11 cellular contexts compared by ENCODE assay signal in the genomic region with DNA sequence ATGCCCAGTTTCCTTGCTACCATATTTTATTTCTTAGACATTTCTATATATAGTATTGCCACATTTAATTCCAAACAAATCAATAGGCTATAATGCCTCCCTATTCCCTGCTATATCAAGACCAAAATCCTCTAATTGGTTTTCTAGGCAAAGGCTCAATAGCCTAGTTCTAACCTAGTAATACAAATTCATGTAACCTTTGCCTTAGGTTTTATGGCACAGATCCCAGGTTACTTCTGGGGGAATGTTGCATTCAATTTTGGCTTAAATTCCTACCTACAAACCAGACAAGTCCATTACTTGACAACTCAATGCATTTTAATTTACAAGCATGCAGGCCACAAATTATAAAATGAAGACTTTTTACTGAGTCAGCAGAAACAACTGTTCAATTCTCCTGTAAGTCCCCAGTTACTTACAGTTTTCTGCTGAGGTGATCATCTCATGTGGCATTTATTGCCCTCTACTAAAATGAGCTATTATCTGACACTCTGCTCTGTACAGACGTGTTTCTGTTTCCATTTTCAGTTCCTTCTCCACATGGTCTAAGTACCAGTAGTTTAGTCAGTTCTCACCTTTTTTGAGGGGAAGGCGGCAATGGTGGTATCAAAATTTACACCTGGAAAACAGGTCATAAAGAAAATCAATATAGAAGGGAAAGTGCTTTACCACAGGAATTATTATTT. TPM values are rescaled to one million over a fixed set of nuclear protein-coding genes. Genes with fewer than 3 reads are reported as not detected.
DNase-seq lines count a peak whose midpoint lies in the region; ATAC-seq and TF ChIP-seq lines count a peak whose summit lies in the region.
"Had no signal": no experiment of that assay in that cellular context is flagged by ENCODE, and none has a peak within 500 bp of the region (broad histone marks: within the 10 kb centered on the region; RNA-seq: fewer than 3 reads in every experiment).

No MANE protein-coding gene starts in this region.

- no peak overlapping the region for H3K27ac ChIP-seq in uterus
- H3K27ac ChIP-seq in ovary: no peak overlapping the region
- H3K27ac ChIP-seq: thoracic aorta had no signal

- no peak for TF ChIP-seq EP300 in ovary (IDR thresholded peaks at IDR 0.05)

- WGBS in ovary, 3 donors: 93 to 94% (median 93%) methylated on average over 2 of the region's 2 CpGs

- H3K27me3 Mint-ChIP-seq in activated T-cell treated with anti-CD3 and anti-CD28 coated beads, Interleukin-2, amount 50 U/mL, for 72 hours (ENCODE audit: low read depth): no peaks in the 10 kb centered on the region
- H3K27me3 Mint-ChIP-seq in activated T-cell treated with anti-CD3 and anti-CD28 coated beads, Interleukin-2, amount 50 U/mL, for 24 hours: no peaks in the 10 kb centered on the region
- H3K27me3 Mint-ChIP-seq in stimulated activated naive CD8-positive, alpha-beta T cell treated with anti-CD3 and anti-CD28 coated beads, Interleukin-15, amount 100 ng/mL, for 72 hours: no peaks in the 10 kb centered on the region
- H3K27me3 Mint-ChIP-seq: brain had no signal

- H3K4me3 ChIP-seq in uterus (no peak overlapping the region), ovary (no peak overlapping the region)
- H3K4me3 ChIP-seq: thoracic aorta had no signal

- ATAC-seq in activated T-cell treated with anti-CD3 and anti-CD28 coated beads, Interleukin-2, amount 50 U/mL, for 72 hours (replicated peaks in 1 of 2): no peak
- ATAC-seq in HG02642 (IDR thresholded peaks at IDR 0.05; ENCODE audit: poor library complexity, unreplicated experiment) (peak; percentile 99), HG03558 (IDR thresholded peaks at IDR 0.05; ENCODE audit: extremely low read depth, unreplicated experiment) (peak; percentile 98)
- ATAC-seq in stimulated activated naive CD8-positive, alpha-beta T cell treated with anti-CD3 and anti-CD28 coated beads, Interleukin-15, amount 100 ng/mL, for 72 hours: peak; percentile 39

- H3K4me1 Mint-ChIP-seq in activated T-cell treated with anti-CD3 and anti-CD28 coated beads, Interleukin-2, amount 50 U/mL, for 72 hours (ENCODE audit: low read depth): no peaks in the 10 kb centered on the region
- peaks cover 5% of the 10 kb centered on the region for H3K4me1 Mint-ChIP-seq in activated T-cell treated with anti-CD3 and anti-CD28 coated beads, Interleukin-2, amount 50 U/mL, for 24 hours (ENCODE audit: low read depth)
- H3K4me1 Mint-ChIP-seq in stimulated activated naive CD8-positive, alpha-beta T cell treated with anti-CD3 and anti-CD28 coated beads, Interleukin-15, amount 100 ng/mL, for 72 hours: no peaks in the 10 kb centered on the region

- peak overlapping the region; percentile 68 for H3K27ac Mint-ChIP-seq in activated T-cell treated with anti-CD3 and anti-CD28 coated beads, Interleukin-2, amount 50 U/mL, for 72 hours
- H3K27ac Mint-ChIP-seq in activated T-cell treated with anti-CD3 and anti-CD28 coated beads, Interleukin-2, amount 50 U/mL, for 24 hours: no peak overlapping the region
- H3K27ac Mint-ChIP-seq in stimulated activated naive CD8-positive, alpha-beta T cell treated with anti-CD3 and anti-CD28 coated beads, Interleukin-15, amount 100 ng/mL, for 72 hours: no peak overlapping the region

- no peak for TF ChIP-seq CTCF in uterus (IDR thresholded peaks at IDR 0.05)
- no peak for TF ChIP-seq CTCF in ovary (IDR thresholded peaks at IDR 0.05)

- H3K36me3 Mint-ChIP-seq in activated T-cell treated with anti-CD3 and anti-CD28 coated beads, Interleukin-2, amount 50 U/mL, for 72 hours (ENCODE audit: insufficient read depth in 2 of 2): peaks cover 1 to 10% of the 10 kb centered on the region in 2 donors
- peaks cover 41% of the 10 kb centered on the region for H3K36me3 Mint-ChIP-seq in activated T-cell treated with anti-CD3 and anti-CD28 coated beads, Interleukin-2, amount 50 U/mL, for 24 hours (ENCODE audit: low read depth)

- H3K9me3 ChIP-seq in uterus (no peaks in the 10 kb centered on the region), ovary (no peaks in the 10 kb centered on the region)
- H3K9me3 ChIP-seq: thoracic aorta had no signal

- intact Hi-C loops in uterus (cut with DNase I; ENCODE audit: low total_unique reads): no loop called here
- intact Hi-C loops in ovary (cut with DNase I): no loop called here

- TF ChIP-seq POLR2A in uterus (IDR thresholded peaks at IDR 0.05): no peak
- no peak for TF ChIP-seq POLR2A in ovary (IDR thresholded peaks at IDR 0.05)

- H3K9me3 Mint-ChIP-seq in activated T-cell treated with anti-CD3 and anti-CD28 coated beads, Interleukin-2, amount 50 U/mL, for 72 hours: no peaks in the 10 kb centered on the region
- no peaks in the 10 kb centered on the region for H3K9me3 Mint-ChIP-seq in activated T-cell treated with anti-CD3 and anti-CD28 coated beads, Interleukin-2, amount 50 U/mL, for 24 hours
- H3K9me3 Mint-ChIP-seq in stimulated activated naive CD8-positive, alpha-beta T cell treated with anti-CD3 and anti-CD28 coated beads, Interleukin-15, amount 100 ng/mL, for 72 hours: no peaks in the 10 kb centered on the region
- H3K9me3 Mint-ChIP-seq: brain had no signal

- no peak overlapping the region for H3K4me3 Mint-ChIP-seq in activated T-cell treated with anti-CD3 and anti-CD28 coated beads, Interleukin-2, amount 50 U/mL, for 72 hours
- H3K4me3 Mint-ChIP-seq in activated T-cell treated with anti-CD3 and anti-CD28 coated beads, Interleukin-2, amount 50 U/mL, for 24 hours: no peak overlapping the region
- H3K4me3 Mint-ChIP-seq in stimulated activated naive CD8-positive, alpha-beta T cell treated with anti-CD3 and anti-CD28 coated beads, Interleukin-15, amount 100 ng/mL, for 72 hours: no peak overlapping the region
- H3K4me3 Mint-ChIP-seq: brain had no signal

- H3K36me3 ChIP-seq in uterus (no peaks in the 10 kb centered on the region), ovary (no peaks in the 10 kb centered on the region)

- no peaks in the 10 kb centered on the region for H3K4me1 ChIP-seq in uterus
- no peaks in the 10 kb centered on the region for H3K4me1 ChIP-seq in ovary (ENCODE audit: insufficient read depth)

- no peak for DNase-seq in activated T-cell treated with anti-CD3 and anti-CD28 coated beads, Interleukin-2, amount 50 U/mL, for 72 hours
- no peak for DNase-seq in activated T-cell treated with anti-CD3 and anti-CD28 coated beads, Interleukin-2, amount 50 U/mL, for 24 hours
- no peak for DNase-seq in stimulated activated naive CD8-positive, alpha-beta T cell treated with anti-CD3 and anti-CD28 coated beads, Interleukin-15, amount 100 ng/mL, for 72 hours
- DNase-seq in uterus: no peak
- no peak for DNase-seq in dedifferentiated amniotic fluid mesenchymal stem cell (ENCODE audit: extremely low spot score)
- no peak for DNase-seq in ovary
- DNase-seq: activated CD4-positive, alpha-beta T cell treated with anti-CD3 and anti-CD28 coated beads, Interleukin-2, amount 50 U/mL, for 4 hours had no signal

- H3K27me3 ChIP-seq in uterus (no peaks in the 10 kb centered on the region), ovary (no peaks in the 10 kb centered on the region)

RNA-seq across cellular contexts. Expression of gene KCNRG, which starts 11.7 kb away (rescaled TPM):
- total RNA-seq in activated T-cell treated with anti-CD3 and anti-CD28 coated beads, Interleukin-2, amount 50 U/mL, for 72 hours: under 1 TPM; 0.31 to 0.32 TPM
- 1 to 10 TPM in 2 of 4 donors, under 1 TPM in 1, not detected in 1; 0.51 to 6.4 (median 1.7) TPM for total RNA-seq in uterus
- 1 to 10 TPM in 4 of 7 donors, under 1 TPM in 3; 0.23 to 7.9 (median 1.1) TPM for total RNA-seq in ovary
- polyA plus RNA-seq in ovary: under 1 TPM; 0.42 to 0.46 TPM

RNA-seq across cellular contexts. Expression of gene TRIM13, which starts 30.1 kb away (rescaled TPM):
- total RNA-seq in activated T-cell treated with anti-CD3 and anti-CD28 coated beads, Interleukin-2, amount 50 U/mL, for 72 hours: 10 to 100 TPM; 12.1 to 12.6 TPM
- total RNA-seq in uterus (10 to 100 TPM; 19.7 to 54.5 (median 31.0) TPM), ovary (10 to 100 TPM; 14.5 to 27.9 (median 25.5) TPM)
- 10 to 100 TPM; 20.1 to 23.6 TPM for polyA plus RNA-seq in ovary

Comparison
In these comparisons a context has a peak if more than half of its experiments do, and no peak if none do; other contexts are left out.
1. ATAC-seq: peak in HG02642 (single experiment), HG03558 (single experiment) and stimulated activated naive CD8-positive, alpha-beta T cell treated with anti-CD3 and anti-CD28 coated beads, Interleukin-15, amount 100 ng/mL, for 72 hours (single experiment); none in activated T-cell treated with anti-CD3 and anti-CD28 coated beads, Interleukin-2, amount 50 U/mL, for 72 hours (0 of 2).